In genomic region chr3:187051724-187052364, GRCh38 we compare ENCODE assay signal across 21 cellular contexts.
DNase-seq lines count a peak whose midpoint lies in the region; ATAC-seq, FAIRE-seq and TF ChIP-seq lines count a peak whose summit lies in the region.
"Had no signal": no experiment of that assay in that cellular context is flagged by ENCODE, and none has a peak within 500 bp of the region (broad histone marks: within the 10 kb centered on the region; RNA-seq: fewer than 3 reads in every experiment).

No MANE protein-coding gene starts in this region.

- H3K4me3 Mint-ChIP-seq in CD4-positive, CD25-positive, alpha-beta regulatory T cell, result no peak overlapping the region
- peak overlapping the region in 2 of 10 donors; percentile 9 to 87 for H3K4me3 Mint-ChIP-seq in naive thymus-derived CD4-positive, alpha-beta T cell
- no peak overlapping the region for H3K4me3 Mint-ChIP-seq in HFFc6
- H3K4me3 Mint-ChIP-seq: stimulated activated memory B cell treated with anti-CD40 and anti-IgM and Interleukin-4, amounts not matched to agents 10 μg/mL and 1 μg/mL and 100 μg/mL, for 72 hours had no signal

- no peak for TF ChIP-seq POLR2A in GM12878 (IDR thresholded peaks at IDR 0.05; ENCODE audit: low read depth, low read length)

- H3K79me2 ChIP-seq in GM12878 (ENCODE audit: control insufficient read depth, insufficient read depth, low read length), result peaks cover 43% of the 10 kb centered on the region

- H3K36me3 ChIP-seq in CD4-positive, CD25-positive, alpha-beta regulatory T cell (ENCODE audit: control insufficient read depth, insufficient read depth, low read length), result peaks cover 71% of the 10 kb centered on the region
- H3K36me3 ChIP-seq in GM12878 (ENCODE audit: control insufficient read depth in 2 of 2, insufficient read depth in 2 of 2, low read length in 1 of 2) (peaks cover 19 to 36% of the 10 kb centered on the region in 2 experiments), WERI-Rb-1 (peaks cover 11% of the 10 kb centered on the region)
- peaks cover 19 to 65% (median 21%) of the 10 kb centered on the region in 3 experiments for H3K36me3 ChIP-seq in naive thymus-derived CD4-positive, alpha-beta T cell (ENCODE audit: control insufficient read depth in 2 of 3, insufficient read depth in 3 of 3, low read length in 3 of 3)
- H3K36me3 ChIP-seq: sigmoid colon had no signal

- RAD21 ChIA-PET in GM12878 (lab: Charles Lee; ENCODE audit: unreplicated experiment), result no interaction called here

- TF ChIP-seq CTCF in GM12878 (IDR thresholded peaks at IDR 0.05 in 2 of 3, conservative IDR thresholded peaks at IDR 0.05 in 1 of 3; ENCODE audit: control insufficient read depth in 2 of 3, extremely low read depth in 1 of 3, insufficient read depth in 1 of 3, low read depth in 3 of 3, low read length in 3 of 3) (no peak), HFFc6 (IDR thresholded peaks at IDR 0.05) (no peak), WERI-Rb-1 (IDR thresholded peaks at IDR 0.05; ENCODE audit: low read depth, low read length) (no peak)

- no peaks in the 10 kb centered on the region for H3K27me3 ChIP-seq in CD4-positive, CD25-positive, alpha-beta regulatory T cell (ENCODE audit: control insufficient read depth, insufficient read depth, low read length)
- no peaks in the 10 kb centered on the region for H3K27me3 ChIP-seq in GM12878 (replicated peaks in 1 of 2; ENCODE audit: control insufficient read depth in 2 of 2, insufficient read depth in 2 of 2, low read length in 1 of 2)
- no peaks in the 10 kb centered on the region for H3K27me3 ChIP-seq in naive thymus-derived CD4-positive, alpha-beta T cell (ENCODE audit: control insufficient read depth in 2 of 2, insufficient read depth in 2 of 2, low read length in 2 of 2)
- H3K27me3 ChIP-seq in WERI-Rb-1 (ENCODE audit: insufficient read depth, low read depth, severe bottlenecking), result no peaks in the 10 kb centered on the region
- H3K27me3 ChIP-seq: esophagus muscularis mucosa, gastroesophageal sphincter, sigmoid colon had no signal

- peak overlapping the region; percentile 28 for H3K27ac ChIP-seq in CD4-positive, CD25-positive, alpha-beta regulatory T cell (ENCODE audit: insufficient read depth, low read length, poor library complexity, severe bottlenecking)
- H3K27ac ChIP-seq in GM12878 (ENCODE audit: control insufficient read depth, insufficient read depth) (no peak overlapping the region), WERI-Rb-1 (no peak overlapping the region)
- no peak overlapping the region for H3K27ac ChIP-seq in naive thymus-derived CD4-positive, alpha-beta T cell (ENCODE audit: low read depth, low read length)
- H3K27ac ChIP-seq: esophagus muscularis mucosa, gastroesophageal sphincter, GM23248, sigmoid colon, thoracic aorta had no signal

- peaks cover 12% of the 10 kb centered on the region for H3K4me1 ChIP-seq in CD4-positive, CD25-positive, alpha-beta regulatory T cell (ENCODE audit: control insufficient read depth, insufficient read depth, low read length, poor library complexity, severe bottlenecking)
- no peaks in the 10 kb centered on the region for H3K4me1 ChIP-seq in GM12878 (ENCODE audit: control insufficient read depth, insufficient read depth, low read length)
- peaks cover 0 to 21% of the 10 kb centered on the region in 2 donors for H3K4me1 ChIP-seq in naive thymus-derived CD4-positive, alpha-beta T cell (ENCODE audit: control insufficient read depth in 2 of 2, insufficient read depth in 2 of 2, low read length in 2 of 2)
- H3K4me1 ChIP-seq: esophagus muscularis mucosa, gastroesophageal sphincter, sigmoid colon had no signal

- DNase-seq in CD4-positive, CD25-positive, alpha-beta regulatory T cell, result no peak
- DNase-seq in MV-4-11 (lab: John Stamatoyannopoulos, UW) (peak; percentile 61), GM12878 (ENCODE audit: low read depth, low spot score) (no peak), NCI-H2227 (lab: John Stamatoyannopoulos, UW; ENCODE audit: unreplicated experiment) (no peak), HFFc6 (no peak), WERI-Rb-1 (no peak)
- DNase-seq in naive thymus-derived CD4-positive, alpha-beta T cell, result no peak
- DNase-seq in activated CD4-positive, alpha-beta T cell treated with anti-CD3 and anti-CD28 coated beads for 4 hours, result no peak
- DNase-seq: activated CD4-positive, alpha-beta T cell treated with anti-CD3 and anti-CD28 coated beads for 48 hours; activated effector memory CD4-positive, alpha-beta T cell treated with anti-CD3 and anti-CD28 coated beads, Interleukin-2, amount 50 U/mL, for 16 hours; amygdala; effector CD4-positive, alpha-beta T cell; GM23248; NCI-H748 treated with DMSO at 0.1 percent for 48 hours; sigmoid colon had no signal

- in situ Hi-C loops in GM12878 (cut with MboI), result no loop called here

- BruUV-seq in GM12878 (replicated peaks; lab: Mats Ljungman, UMichigan), result no TSS peak

- POLR2A ChIA-PET in GM12878 (lab: Charles Lee), result no interaction called here
- POLR2A ChIA-PET in naive thymus-derived CD4-positive, alpha-beta T cell (lab: Charles Lee), result interaction anchor here (0.6 to 2.4 kb wide), 3 partner anchors 21 to 120 kb away, joined by 3 to 24 read pairs (median 5); no protein-coding TSS in a partner anchor

- H3K9me3 ChIP-seq in CD4-positive, CD25-positive, alpha-beta regulatory T cell (ENCODE audit: control insufficient read depth in 2 of 2, low read length in 2 of 2), result peaks cover 0 to 6% of the 10 kb centered on the region in 2 experiments
- H3K9me3 ChIP-seq in GM12878 (replicated peaks; ENCODE audit: control insufficient read depth, insufficient read depth, low read length), result peaks cover 4% of the 10 kb centered on the region; the same call in 2 of the 3 replicates
- H3K9me3 ChIP-seq in naive thymus-derived CD4-positive, alpha-beta T cell (ENCODE audit: control insufficient read depth in 2 of 3, low read length in 3 of 3), result no peaks in the 10 kb centered on the region
- no peaks in the 10 kb centered on the region for H3K9me3 ChIP-seq in WERI-Rb-1 (ENCODE audit: severe bottlenecking)

- 98% methylated on average over 3 of the region's 3 CpGs for WGBS in GM12878 (ENCODE audit: insufficient coverage, insufficient replicate concordance, low lambda C conversion rate, missing lambda C conversion rate)

- H3K36me3 Mint-ChIP-seq in CD4-positive, CD25-positive, alpha-beta regulatory T cell, result peaks cover 88% of the 10 kb centered on the region
- peaks cover 54 to 95% (median 91%) of the 10 kb centered on the region in 5 donors for H3K36me3 Mint-ChIP-seq in naive thymus-derived CD4-positive, alpha-beta T cell
- H3K36me3 Mint-ChIP-seq in HFFc6 (ENCODE audit: low read depth), result peaks cover 17% of the 10 kb centered on the region

- H3K27ac Mint-ChIP-seq in CD4-positive, CD25-positive, alpha-beta regulatory T cell, result peak overlapping the region in 1 of 3 donors; percentile 16
- peak overlapping the region in 7 of 9 donors; percentile 38 to 99 (median 56) for H3K27ac Mint-ChIP-seq in naive thymus-derived CD4-positive, alpha-beta T cell
- H3K27ac Mint-ChIP-seq in HFFc6, result no peak overlapping the region
- H3K27ac Mint-ChIP-seq: stimulated activated memory B cell treated with anti-CD40 and anti-IgM and Interleukin-4, amounts not matched to agents 10 μg/mL and 1 μg/mL and 100 μg/mL, for 72 hours had no signal

- intact Hi-C loops in GM12878 (cut with micrococcal nuclease; ENCODE audit: unreplicated experiment), result no loop called here
- intact Hi-C loops in naive thymus-derived CD4-positive, alpha-beta T cell (cut with micrococcal nuclease), result loop anchor here in 1 of 2 donors (1.0 kb wide), 1 partner anchor 11 kb away; no protein-coding TSS in a partner anchor

- H3K27me3 Mint-ChIP-seq in CD4-positive, CD25-positive, alpha-beta regulatory T cell, result no peaks in the 10 kb centered on the region
- no peaks in the 10 kb centered on the region for H3K27me3 Mint-ChIP-seq in naive thymus-derived CD4-positive, alpha-beta T cell
- no peaks in the 10 kb centered on the region; the same call in 1 of the 2 replicates for H3K27me3 Mint-ChIP-seq in HFFc6 (ENCODE audit: insufficient read depth)
- H3K27me3 Mint-ChIP-seq: stimulated activated memory B cell treated with anti-CD40 and anti-IgM and Interleukin-4, amounts not matched to agents 10 μg/mL and 1 μg/mL and 100 μg/mL, for 72 hours had no signal

- CTCF ChIA-PET in GM12878 (lab: Yijun Ruan, JAX), result no interaction called here
- CTCF ChIA-PET in naive thymus-derived CD4-positive, alpha-beta T cell (lab: Charles Lee), result no interaction called here

- no peak overlapping the region for H2AFZ ChIP-seq in GM12878 (ENCODE audit: control insufficient read depth, low read depth, low read length)
- H2AFZ ChIP-seq: GM23248 had no signal

- SMC1A ChIA-PET in GM12878 (lab: Charles Lee; ENCODE audit: uncharacterized antibody, unreplicated experiment), result interaction anchor here (1.0 to 12.6 kb wide), 2 partner anchors 13 to 23 kb away, joined by 3 to 213 read pairs; no protein-coding TSS in a partner anchor

- 0 out of 2 replicates have a peak, but pooled peaks cover 3% of the 10 kb centered on the region for H4K20me1 ChIP-seq in GM12878 (ENCODE audit: control insufficient read depth, insufficient read depth)

- no peak overlapping the region for H3K4me3 ChIP-seq in CD4-positive, CD25-positive, alpha-beta regulatory T cell (ENCODE audit: low read depth, low read length)
- no peak overlapping the region for H3K4me3 ChIP-seq in GM12878
- no peak overlapping the region for H3K4me3 ChIP-seq in naive thymus-derived CD4-positive, alpha-beta T cell (ENCODE audit: low read length)
- H3K4me3 ChIP-seq in WERI-Rb-1 (ENCODE audit: low read depth, low read length), result no peak overlapping the region
- H3K4me3 ChIP-seq: esophagus muscularis mucosa, gastroesophageal sphincter, GM23248, sigmoid colon, thoracic aorta had no signal

- peaks cover 9 to 77% (median 43%) of the 10 kb centered on the region in 4 donors for H3K4me1 Mint-ChIP-seq in CD4-positive, CD25-positive, alpha-beta regulatory T cell
- H3K4me1 Mint-ChIP-seq in naive thymus-derived CD4-positive, alpha-beta T cell, result peaks cover 53 to 87% (median 58%) of the 10 kb centered on the region in 7 donors
- no peaks in the 10 kb centered on the region for H3K4me1 Mint-ChIP-seq in HFFc6 (ENCODE audit: low read depth)

- no peak for TF ChIP-seq EP300 in GM12878 (IDR thresholded peaks at IDR 0.05; ENCODE audit: borderline replicate concordance in 1 of 2, control insufficient read depth in 1 of 2, low read depth in 2 of 2, low read length in 2 of 2)

- no peak for ATAC-seq in CD4-positive, CD25-positive, alpha-beta regulatory T cell (ENCODE audit: low read depth in 2 of 2)
- peak; percentile 28 for ATAC-seq in GM12878
- no peak for ATAC-seq in naive thymus-derived CD4-positive, alpha-beta T cell
- ATAC-seq: gastroesophageal sphincter; Panc1; stimulated activated memory B cell treated with anti-CD40 and anti-IgM and Interleukin-4, amounts not matched to agents 10 μg/mL and 1 μg/mL and 100 μg/mL, for 72 hours had no signal

- no peak overlapping the region for H3K4me2 ChIP-seq in GM12878 (ENCODE audit: control insufficient read depth, insufficient read depth)

- no peak for TF ChIP-seq RAD21 in GM12878 (IDR thresholded peaks at IDR 0.05; ENCODE audit: insufficient read depth, low read depth, low read length)

- H3K9ac ChIP-seq in GM12878 (ENCODE audit: control insufficient read depth, insufficient read depth, low read length), result no peak overlapping the region
- H3K9ac ChIP-seq: GM23248 had no signal

- H3K9me3 Mint-ChIP-seq in CD4-positive, CD25-positive, alpha-beta regulatory T cell, result peaks cover 0 to 41% (median 10%) of the 10 kb centered on the region in 7 donors
- peaks cover 3 to 54% (median 34%) of the 10 kb centered on the region in 11 donors for H3K9me3 Mint-ChIP-seq in naive thymus-derived CD4-positive, alpha-beta T cell
- H3K9me3 Mint-ChIP-seq in HFFc6, result peaks cover 31% of the 10 kb centered on the region

- no peak for FAIRE-seq in GM12878 (lab: Jason Lieb, UNC)
- FAIRE-seq: TTC549 had no signal
